ENCODE assay signal across 23 cellular contexts in the genomic region with DNA sequence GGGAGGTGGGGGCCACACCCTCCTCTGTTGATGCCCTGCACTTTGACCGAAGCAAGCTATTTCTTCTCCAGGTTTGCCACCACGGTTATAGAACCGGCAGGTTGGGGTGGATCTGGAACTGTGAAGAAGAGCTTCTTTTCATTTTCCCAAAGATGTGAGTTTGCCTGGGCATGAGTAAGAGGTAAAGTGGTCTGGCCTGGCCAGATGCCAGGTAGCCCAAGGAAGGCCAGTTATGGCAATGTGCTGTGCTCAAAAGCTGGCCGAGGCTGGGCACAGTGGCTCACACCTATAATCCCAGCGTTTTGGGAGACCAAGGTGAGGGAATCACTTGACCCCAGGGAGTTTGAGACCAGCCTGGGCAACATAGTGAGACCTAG. TPM values are rescaled to one million over a fixed set of nuclear protein-coding genes. Genes with fewer than 3 reads are reported as not detected.
DNase-seq lines count a peak whose midpoint lies in the region; ATAC-seq and TF ChIP-seq lines count a peak whose summit lies in the region.
"Had no signal": no experiment of that assay in that cellular context is flagged by ENCODE, and none has a peak within 500 bp of the region (broad histone marks: within the 10 kb centered on the region; RNA-seq: fewer than 3 reads in every experiment).

No MANE protein-coding gene starts in this region.

- H2AFZ ChIP-seq in neuronal stem cell (ENCODE audit: low read length) = no peak overlapping the region

- TF ChIP-seq POLR2A in uterus (IDR thresholded peaks at IDR 0.05) = no peak

- no peaks in the 10 kb centered on the region for H3K36me3 Mint-ChIP-seq in activated naive CD4-positive, alpha-beta T cell treated with anti-CD3 and anti-CD28 coated beads, Interleukin-2, amount 50 U/mL, for 72 hours
- H3K36me3 Mint-ChIP-seq in activated CD4-positive, alpha-beta T cell treated with anti-CD3 and anti-CD28 coated beads, Interleukin-2, amount 10 ng/mL, durations not matched to agents 24 days and 14 days (ENCODE audit: low read depth) = peaks cover 4% of the 10 kb centered on the region
- H3K36me3 Mint-ChIP-seq: activated CD4-positive, alpha-beta memory T cell treated with anti-CD3 and anti-CD28 coated beads for 36 hours; WTC11 had no signal

- H3K27me3 ChIP-seq in left ventricle myocardium inferior (ENCODE audit: low read depth) = no peaks in the 10 kb centered on the region
- H3K27me3 ChIP-seq in right atrium auricular region = no peaks in the 10 kb centered on the region
- H3K27me3 ChIP-seq in esophagus (ENCODE audit: control insufficient read depth in 1 of 2, insufficient read depth in 2 of 2, low read length in 2 of 2) = no peaks in the 10 kb centered on the region
- no peaks in the 10 kb centered on the region for H3K27me3 ChIP-seq in neuronal stem cell (ENCODE audit: control insufficient read depth in 3 of 3, insufficient read depth in 3 of 3, low read depth in 1 of 3, low read length in 3 of 3)
- H3K27me3 ChIP-seq in uterus = no peaks in the 10 kb centered on the region
- H3K27me3 ChIP-seq: BLaER1, cardiac muscle cell, dorsolateral prefrontal cortex had no signal

- intact Hi-C loops in left ventricle myocardium inferior (cut with micrococcal nuclease) (no loop called here), uterus (cut with DNase I; ENCODE audit: low total_unique reads) (loop anchor here (5.0 kb wide), 1 partner anchor 35 kb away; no protein-coding TSS in a partner anchor)
- intact Hi-C loops in activated CD4-positive, alpha-beta T cell treated with anti-CD3 and anti-CD28 coated beads, Interleukin-2, amount 10 ng/mL, durations not matched to agents 24 days and 14 days (cut with micrococcal nuclease) = no loop called here

- H3K4me3 Mint-ChIP-seq in activated CD4-positive, alpha-beta T cell treated with anti-CD3 and anti-CD28 coated beads, Interleukin-2, amount 10 ng/mL, durations not matched to agents 24 days and 14 days = no peak overlapping the region
- H3K4me3 Mint-ChIP-seq: activated CD4-positive, alpha-beta memory T cell treated with anti-CD3 and anti-CD28 coated beads for 36 hours; nephron progenitor cell; WTC11 had no signal

- no peak overlapping the region for H3K14ac ChIP-seq in neuronal stem cell (ENCODE audit: low read length)

- DNase-seq in left ventricle myocardium inferior = no peak
- no peak for DNase-seq in right atrium auricular region (ENCODE audit: low spot score)
- no peak for DNase-seq in neuronal stem cell (ENCODE audit: low spot score)
- no peak for DNase-seq in uterus
- DNase-seq in activated naive CD4-positive, alpha-beta T cell treated with anti-CD3 and anti-CD28 coated beads, Interleukin-2, amount 50 U/mL, for 72 hours (ENCODE audit: low spot score in 2 of 2) = no peak
- no peak for DNase-seq in activated CD4-positive, alpha-beta T cell treated with anti-CD3 and anti-CD28 coated beads, Interleukin-2, amount 10 ng/mL, durations not matched to agents 24 days and 14 days
- DNase-seq in dermis blood vessel endothelial cell = no peak
- DNase-seq: activated CD4-positive, alpha-beta memory T cell treated with anti-CD3 and anti-CD28 coated beads for 36 hours; dorsolateral prefrontal cortex; foreskin melanocyte; kidney glomerular epithelial cell; NCI-H1694; nephron progenitor cell; stimulated activated CD4-positive, alpha-beta T cell treated with anti-CD3 and anti-CD28 coated beads, Interleukin-4, amount 100 ng/mL, for 1 hour had no signal

- H3K23ac ChIP-seq in neuronal stem cell (ENCODE audit: low read depth, low read length, poor library complexity) = no peak overlapping the region

- H3K9me3 Mint-ChIP-seq in activated naive CD4-positive, alpha-beta T cell treated with anti-CD3 and anti-CD28 coated beads, Interleukin-2, amount 50 U/mL, for 72 hours = no peaks in the 10 kb centered on the region
- H3K9me3 Mint-ChIP-seq in activated CD4-positive, alpha-beta T cell treated with anti-CD3 and anti-CD28 coated beads, Interleukin-2, amount 10 ng/mL, durations not matched to agents 24 days and 14 days = no peaks in the 10 kb centered on the region
- H3K9me3 Mint-ChIP-seq: activated CD4-positive, alpha-beta memory T cell treated with anti-CD3 and anti-CD28 coated beads for 36 hours; nephron progenitor cell; WTC11 had no signal

- H3K4ac ChIP-seq in neuronal stem cell (ENCODE audit: low read length) = no peak overlapping the region

- no peak overlapping the region for H2BK5ac ChIP-seq in neuronal stem cell (ENCODE audit: low read length)

- H2BK120ac ChIP-seq in neuronal stem cell (ENCODE audit: low read depth, low read length) = no peak overlapping the region

- H2BK12ac ChIP-seq in neuronal stem cell (ENCODE audit: low read length) = no peak overlapping the region

- no peak overlapping the region for H2AK5ac ChIP-seq in neuronal stem cell (ENCODE audit: low read depth, low read length)

- H3K4me3 ChIP-seq in left ventricle myocardium inferior (no peak overlapping the region), right atrium auricular region (no peak overlapping the region), esophagus (ENCODE audit: low read depth in 1 of 2, low read length in 2 of 2) (no peak overlapping the region), neuronal stem cell (ENCODE audit: low read length in 2 of 2) (no peak overlapping the region), uterus (no peak overlapping the region)
- H3K4me3 ChIP-seq: BLaER1, cardiac muscle cell, dorsolateral prefrontal cortex had no signal

- H3K36me3 ChIP-seq in left ventricle myocardium inferior (no peaks in the 10 kb centered on the region), right atrium auricular region (peaks cover 6% of the 10 kb centered on the region), esophagus (ENCODE audit: control insufficient read depth in 2 of 2, insufficient read depth in 2 of 2, low read length in 1 of 2) (peaks cover 0 to 7% of the 10 kb centered on the region in 2 donors), neuronal stem cell (replicated peaks in 1 of 2; ENCODE audit: control insufficient read depth in 2 of 2, insufficient read depth in 2 of 2, low read length in 2 of 2) (peaks cover 0 to 4% of the 10 kb centered on the region in 2 donors), uterus (no peaks in the 10 kb centered on the region)
- H3K36me3 ChIP-seq: cardiac muscle cell had no signal

- H4K8ac ChIP-seq in neuronal stem cell (ENCODE audit: low read depth, low read length) = no peak overlapping the region

- no peak overlapping the region for H4K91ac ChIP-seq in neuronal stem cell (ENCODE audit: low read depth, low read length, poor library complexity)

- H3K9me3 ChIP-seq in left ventricle myocardium inferior (replicated peaks) (no peaks in the 10 kb centered on the region), right atrium auricular region (no peaks in the 10 kb centered on the region), esophagus (ENCODE audit: control insufficient read depth in 2 of 2, insufficient read depth in 1 of 2, low read depth in 1 of 2, low read length in 1 of 2) (no peaks in the 10 kb centered on the region), neuronal stem cell (replicated peaks in 1 of 2; ENCODE audit: control insufficient read depth in 2 of 2, insufficient read depth in 1 of 2, low read depth in 1 of 2, low read length in 2 of 2) (no peaks in the 10 kb centered on the region), uterus (no peaks in the 10 kb centered on the region)
- H3K9me3 ChIP-seq: BLaER1 had no signal

- H2BK15ac ChIP-seq in neuronal stem cell (ENCODE audit: low read length) = no peak overlapping the region

- peaks cover 6% of the 10 kb centered on the region for H3K79me1 ChIP-seq in neuronal stem cell (ENCODE audit: low read depth, low read length)

- H3K4me1 ChIP-seq in left ventricle myocardium inferior (peaks cover 87% of the 10 kb centered on the region), right atrium auricular region (peaks cover 0 to 80% of the 10 kb centered on the region in 2 donors), esophagus (ENCODE audit: control insufficient read depth in 2 of 2, insufficient read depth in 2 of 2, low read length in 1 of 2) (peaks cover 39 to 70% of the 10 kb centered on the region in 2 donors), neuronal stem cell (ENCODE audit: control insufficient read depth in 2 of 2, insufficient read depth in 1 of 2, low read depth in 1 of 2, low read length in 2 of 2) (peaks cover 4 to 5% of the 10 kb centered on the region in 2 donors), uterus (peaks cover 33 to 47% of the 10 kb centered on the region in 2 donors)

- H3K27ac Mint-ChIP-seq in activated naive CD4-positive, alpha-beta T cell treated with anti-CD3 and anti-CD28 coated beads, Interleukin-2, amount 50 U/mL, for 72 hours = peak overlapping the region in 1 of 2 donors; percentile 50
- no peak overlapping the region for H3K27ac Mint-ChIP-seq in activated CD4-positive, alpha-beta T cell treated with anti-CD3 and anti-CD28 coated beads, Interleukin-2, amount 10 ng/mL, durations not matched to agents 24 days and 14 days
- H3K27ac Mint-ChIP-seq: activated CD4-positive, alpha-beta memory T cell treated with anti-CD3 and anti-CD28 coated beads for 36 hours; nephron progenitor cell; WTC11 had no signal

- no peak for ATAC-seq in activated naive CD4-positive, alpha-beta T cell treated with anti-CD3 and anti-CD28 coated beads, Interleukin-2, amount 50 U/mL, for 72 hours
- ATAC-seq: WTC11 had no signal

- H3K4me2 ChIP-seq in neuronal stem cell (ENCODE audit: insufficient read depth, low read length, poor library complexity, severe bottlenecking) = no peak overlapping the region
- H3K4me2 ChIP-seq: BLaER1 had no signal

- WGBS in esophagus, 2 donors = 57 to 60% methylated on average over 5 of the region's 5 CpGs
- WGBS in neuronal stem cell (ENCODE audit: extremely low coverage in 2 of 2, insufficient read length in 2 of 2, insufficient replicate concordance in 1 of 2), 2 donors = no CpG with 5 or more reads among the region's 5 CpGs

- peak overlapping the region; percentile 25 for H3K9ac ChIP-seq in neuronal stem cell (ENCODE audit: low read depth, low read length, poor library complexity)
- H3K9ac ChIP-seq: BLaER1 had no signal

- no peak overlapping the region for H3K18ac ChIP-seq in neuronal stem cell (ENCODE audit: low read length)

- H3K4me1 Mint-ChIP-seq in activated CD4-positive, alpha-beta T cell treated with anti-CD3 and anti-CD28 coated beads, Interleukin-2, amount 10 ng/mL, durations not matched to agents 24 days and 14 days = peaks cover 3% of the 10 kb centered on the region

- H3K27me3 Mint-ChIP-seq in activated CD4-positive, alpha-beta T cell treated with anti-CD3 and anti-CD28 coated beads, Interleukin-2, amount 10 ng/mL, durations not matched to agents 24 days and 14 days = no peaks in the 10 kb centered on the region
- H3K27me3 Mint-ChIP-seq: activated CD4-positive, alpha-beta memory T cell treated with anti-CD3 and anti-CD28 coated beads for 36 hours had no signal

- peak overlapping the region; percentile 83 for H3K27ac ChIP-seq in left ventricle myocardium inferior (replicated peaks)
- H3K27ac ChIP-seq in right atrium auricular region = no peak overlapping the region
- H3K27ac ChIP-seq in esophagus (ENCODE audit: low read depth in 2 of 2, low read length in 1 of 2) = peak overlapping the region; percentile 26 to 92
- no peak overlapping the region for H3K27ac ChIP-seq in neuronal stem cell (replicated peaks; ENCODE audit: low read length)
- H3K27ac ChIP-seq in uterus = peak overlapping the region; percentile 77 to 82
- H3K27ac ChIP-seq: BLaER1, cardiac muscle cell had no signal

- TF ChIP-seq CTCF in left ventricle myocardium inferior (IDR thresholded peaks at IDR 0.05; ENCODE audit: borderline replicate concordance) (no peak), right atrium auricular region (IDR thresholded peaks at IDR 0.05) (no peak), uterus (IDR thresholded peaks at IDR 0.05) (no peak)

RNA-seq across cellular contexts. Expression of gene ATP6V0D1, which starts 18.7 kb away (rescaled TPM):
- 65.8 TPM for total RNA-seq in left ventricle myocardium inferior
- total RNA-seq in right atrium auricular region = 10 to 100 TPM; 79.7 to 95.7 TPM
- 10 to 100 TPM; 17.0 to 78.1 TPM for polyA plus RNA-seq in esophagus
- 20.8 TPM for polyA plus RNA-seq in neuronal stem cell (2013, experiment 1 of 2)
- 20.9 TPM for polyA plus RNA-seq in neuronal stem cell (2013, experiment 2 of 2)
- 100 to 1,000 TPM in 2 of 4 donors, 10 to 100 TPM in 2; 67.4 to 243 (median 100) TPM for total RNA-seq in uterus
- 10 to 100 TPM; 20.4 to 22.5 TPM for total RNA-seq in activated naive CD4-positive, alpha-beta T cell treated with anti-CD3 and anti-CD28 coated beads, Interleukin-2, amount 50 U/mL, for 72 hours
- total RNA-seq in activated CD4-positive, alpha-beta T cell treated with anti-CD3 and anti-CD28 coated beads, Interleukin-2, amount 10 ng/mL, durations not matched to agents 24 days and 14 days = 30.9 and 31.8 TPM in 2 replicates
- total RNA-seq in dermis blood vessel endothelial cell = 134 and 155 TPM in 2 replicates

RNA-seq across cellular contexts. Expression of gene AGRP, which starts 21.1 kb away (rescaled TPM):
- total RNA-seq in left ventricle myocardium inferior = not detected
- total RNA-seq in right atrium auricular region = not detected
- not detected for polyA plus RNA-seq in esophagus
- polyA plus RNA-seq in neuronal stem cell (2013, experiment 1 of 2) = not detected
- not detected for polyA plus RNA-seq in neuronal stem cell (2013, experiment 2 of 2)
- total RNA-seq in uterus = not detected
- total RNA-seq in activated naive CD4-positive, alpha-beta T cell treated with anti-CD3 and anti-CD28 coated beads, Interleukin-2, amount 50 U/mL, for 72 hours = under 1 TPM in 1 of 2 donors, not detected in 1; 0.64 TPM
- not detected in 2 replicates for total RNA-seq in activated CD4-positive, alpha-beta T cell treated with anti-CD3 and anti-CD28 coated beads, Interleukin-2, amount 10 ng/mL, durations not matched to agents 24 days and 14 days
- total RNA-seq in dermis blood vessel endothelial cell = not detected in 2 replicates
- total RNA-seq: A673; activated CD4-positive, alpha-beta memory T cell treated with anti-CD3 and anti-CD28 coated beads for 36 hours; cardiac muscle cell; epithelial cell of proximal tubule; G401; mesenteric fat pad; T-helper 2 cell treated with Interferon-gamma antibody and Interleukin-4, amounts not matched to agents 100 ng/mL and 5 ng/mL, for 36 hours; WTC11 had no signal
- polyA plus RNA-seq: cardiac muscle cell had no signal

RNA-seq across cellular contexts. Expression of gene HSD11B2, which starts 31.3 kb away (rescaled TPM):
- total RNA-seq in left ventricle myocardium inferior (0.99 TPM), right atrium auricular region (not detected), uterus (10 to 100 TPM in 2 of 4 donors, 1 to 10 TPM in 2; 1.2 to 82.1 (median 9.7) TPM), dermis blood vessel endothelial cell (0.23 TPM in 1 of 2 replicates, not detected in the other)
- 10 to 100 TPM; 10.7 to 15.2 TPM for polyA plus RNA-seq in esophagus
- 1.1 TPM for polyA plus RNA-seq in neuronal stem cell (2013, experiment 1 of 2)
- polyA plus RNA-seq in neuronal stem cell (2013, experiment 2 of 2) = 0.78 TPM
- 1 to 10 TPM; 1.3 to 2.7 TPM for total RNA-seq in activated naive CD4-positive, alpha-beta T cell treated with anti-CD3 and anti-CD28 coated beads, Interleukin-2, amount 50 U/mL, for 72 hours
- 3.5 and 5.2 TPM in 2 replicates for total RNA-seq in activated CD4-positive, alpha-beta T cell treated with anti-CD3 and anti-CD28 coated beads, Interleukin-2, amount 10 ng/mL, durations not matched to agents 24 days and 14 days
- total RNA-seq: G401 had no signal

RNA-seq across cellular contexts. Expression of gene ZDHHC1, which starts 46.0 kb away (rescaled TPM):
- total RNA-seq in left ventricle myocardium inferior (2.9 TPM), right atrium auricular region (10 to 100 TPM in 1 of 2 donors, 1 to 10 TPM in 1; 8.9 to 11.8 TPM), uterus (10 to 100 TPM; 14.7 to 30.6 (median 25.6) TPM), dermis blood vessel endothelial cell (3.7 and 6.3 TPM in 2 replicates)
- 1 to 10 TPM; 3.3 to 4.7 TPM for polyA plus RNA-seq in esophagus
- 4.1 TPM for polyA plus RNA-seq in neuronal stem cell (2013, experiment 1 of 2)
- 4.7 TPM for polyA plus RNA-seq in neuronal stem cell (2013, experiment 2 of 2)
- total RNA-seq in activated naive CD4-positive, alpha-beta T cell treated with anti-CD3 and anti-CD28 coated beads, Interleukin-2, amount 50 U/mL, for 72 hours = 1 to 10 TPM in 1 of 2 donors, under 1 TPM in 1; 0.23 to 2.4 TPM
- total RNA-seq in activated CD4-positive, alpha-beta T cell treated with anti-CD3 and anti-CD28 coated beads, Interleukin-2, amount 10 ng/mL, durations not matched to agents 24 days and 14 days = 0.54 and 0.85 TPM in 2 replicates

Comparison
In these comparisons a context has a peak if more than half of its experiments do, and no peak if none do; other contexts are left out.
1. H3K27ac ChIP-seq: peak in left ventricle myocardium inferior (single experiment), esophagus (2 of 2) and uterus (2 of 2); none in right atrium auricular region (0 of 2) and neuronal stem cell (single experiment).